ENCODE assay signal across 29 cellular contexts in the genomic region with DNA sequence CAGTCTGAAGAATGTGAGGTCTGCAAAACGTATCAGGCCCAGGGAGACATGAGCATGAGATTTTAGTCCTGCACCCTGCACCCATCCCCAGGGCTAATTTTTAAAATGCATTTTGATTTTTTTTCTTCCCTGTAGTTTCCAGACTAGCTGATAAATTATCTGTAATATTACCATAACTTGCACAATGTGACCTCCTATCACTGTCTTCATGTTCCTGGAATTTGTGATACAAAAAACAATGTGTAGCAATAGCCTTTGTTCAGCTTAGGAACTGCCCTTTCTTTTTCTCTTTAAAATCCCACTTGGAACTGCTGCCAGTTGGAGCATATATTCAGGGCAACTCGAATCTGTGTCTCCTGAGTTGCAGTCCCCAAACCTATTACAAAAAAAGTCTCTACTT.
"Had no signal": no experiment of that assay in that cellular context is flagged by ENCODE, and none has a peak within 500 bp of the region (broad histone marks: within the 10 kb centered on the region; RNA-seq: fewer than 3 reads in every experiment).

No MANE protein-coding gene starts in this region.

- H3K4me3 ChIP-seq: body of pancreas, esophagus muscularis mucosa had no signal

- FAIRE-seq: colon, frontal cortex had no signal

- H3K27me3 ChIP-seq: body of pancreas had no signal

- H3K27ac ChIP-seq: body of pancreas, esophagus muscularis mucosa had no signal

- H3K9me3 ChIP-seq: body of pancreas, esophagus muscularis mucosa had no signal

- DNase-seq: activated CD4-positive, alpha-beta memory T cell treated with anti-CD3 and anti-CD28 coated beads for 36 hours; activated CD4-positive, alpha-beta T cell treated with anti-CD3 and anti-CD28 coated beads for 36 hours; activated CD4-positive, alpha-beta T cell treated with anti-CD3 and anti-CD28 coated beads, Interleukin-2, amount 10 ng/mL, durations not matched to agents 24 days and 14 days; activated CD4-positive, CD25-positive, alpha-beta regulatory T cell; activated CD4-positive, CD25-positive, alpha-beta regulatory T cell treated with anti-CD3 and anti-CD28 coated beads, Interleukin-2, amount 50 U/mL, for 72 hours; activated CD8-positive, alpha-beta memory T cell treated with anti-CD3 and anti-CD28 coated beads, Interleukin-2, amount 10 ng/mL, durations not matched to agents 7 days and 5 days; activated CD8-positive, alpha-beta memory T cell treated with anti-CD3 and anti-CD28 coated beads, Interleukin-2, amount 50 U/mL, for 4 hours; activated CD8-positive, alpha-beta T cell treated with anti-CD3 and anti-CD28 coated beads, Interleukin-2, amount 10 ng/mL, durations not matched to agents 7 days and 5 days; activated effector memory CD4-positive, alpha-beta T cell treated with anti-CD3 and anti-CD28 coated beads, Interleukin-2, amount 50 U/mL, for 16 hours; activated naive CD4-positive, alpha-beta T cell treated with anti-CD3 and anti-CD28 coated beads for 36 hours; activated naive CD8-positive, alpha-beta T cell treated with anti-CD3 and anti-CD28 coated beads for 36 hours; activated naive CD8-positive, alpha-beta T cell treated with anti-CD3 and anti-CD28 coated beads, Interleukin-2, amount 50 U/mL, for 24 hours; activated T-cell treated with anti-CD3 and anti-CD28 coated beads, Interleukin-2, amount 50 U/mL, for 1 hour; activated T-cell treated with anti-CD3 and anti-CD28 coated beads, Interleukin-2, amount 50 U/mL, for 48 hours; amygdala; aorta; body of pancreas; caudate nucleus; cortex of kidney; dermis blood vessel endothelial cell; effector CD4-positive, alpha-beta T cell; effector memory CD8-positive, alpha-beta T cell; erythroblast; foreskin fibroblast; head of caudate nucleus; T-helper 2 cell had no signal

- H3K4me1 ChIP-seq: body of pancreas, esophagus muscularis mucosa had no signal

- ATAC-seq: activated CD4-positive, alpha-beta T cell treated with anti-CD3 and anti-CD28 coated beads for 36 hours; activated CD8-positive, alpha-beta memory T cell treated with anti-CD3 and anti-CD28 coated beads, Interleukin-2, amount 10 ng/mL, durations not matched to agents 7 days and 5 days; activated CD8-positive, alpha-beta T cell treated with anti-CD3 and anti-CD28 coated beads, Interleukin-2, amount 10 ng/mL, durations not matched to agents 7 days and 5 days; activated naive CD8-positive, alpha-beta T cell treated with anti-CD3 and anti-CD28 coated beads, Interleukin-2, amount 50 U/mL, for 24 hours; body of pancreas; effector memory CD8-positive, alpha-beta T cell had no signal

- H3K36me3 ChIP-seq: esophagus muscularis mucosa had no signal
